ENCODE assay signal across 20 cellular contexts in genomic region chr2:177680866-177681358, GRCh38.
"Had no signal": no experiment of that assay in that cellular context is flagged by ENCODE, and none has a peak within 500 bp of the region (broad histone marks: within the 10 kb centered on the region; RNA-seq: fewer than 3 reads in every experiment).

No MANE protein-coding gene starts in this region.

- H3K27ac ChIP-seq: neural progenitor cell, ovary, psoas muscle, skin epidermis, spleen, testis, tibial artery had no signal

- H3K36me3 ChIP-seq: gastrocnemius medialis, neural progenitor cell, ovary, spleen, tibial artery had no signal

- H3K4me1 ChIP-seq: psoas muscle, spleen, tibial artery had no signal

- H3K4me3 ChIP-seq: gastrocnemius medialis, neural progenitor cell, ovary, psoas muscle, skin epidermis, spleen, testis, tibial artery had no signal

- H3K9me3 ChIP-seq: gastrocnemius medialis, ovary, psoas muscle, spleen, testis, tibial artery had no signal

- H2AFZ ChIP-seq: neural progenitor cell had no signal

- DNase-seq: cortex of kidney; effector memory CD8-positive, alpha-beta T cell; foreskin fibroblast; gastrocnemius medialis; head of caudate nucleus; mesenchymal stem cell; naive thymus-derived CD4-positive, alpha-beta T cell; nucleus accumbens; ovary; posterior cingulate gyrus; psoas muscle; right cardiac atrium; spleen; stimulated activated CD4-positive, alpha-beta T cell treated with anti-CD3 and anti-CD28 coated beads, Interleukin-4, amount 100 ng/mL, for 4 hours; stimulated activated naive CD8-positive, alpha-beta T cell treated with anti-CD3 and anti-CD28 coated beads, Interleukin-15, Interleukin-2, amounts not matched to agents 100 U/mL and 50 U/mL, for 24 hours; substantia nigra; testis; tibial artery had no signal

- H3K27me3 ChIP-seq: gastrocnemius medialis, ovary, testis, tibial artery had no signal
